ENCODE assay signal across 1 cellular context in the genomic region with DNA sequence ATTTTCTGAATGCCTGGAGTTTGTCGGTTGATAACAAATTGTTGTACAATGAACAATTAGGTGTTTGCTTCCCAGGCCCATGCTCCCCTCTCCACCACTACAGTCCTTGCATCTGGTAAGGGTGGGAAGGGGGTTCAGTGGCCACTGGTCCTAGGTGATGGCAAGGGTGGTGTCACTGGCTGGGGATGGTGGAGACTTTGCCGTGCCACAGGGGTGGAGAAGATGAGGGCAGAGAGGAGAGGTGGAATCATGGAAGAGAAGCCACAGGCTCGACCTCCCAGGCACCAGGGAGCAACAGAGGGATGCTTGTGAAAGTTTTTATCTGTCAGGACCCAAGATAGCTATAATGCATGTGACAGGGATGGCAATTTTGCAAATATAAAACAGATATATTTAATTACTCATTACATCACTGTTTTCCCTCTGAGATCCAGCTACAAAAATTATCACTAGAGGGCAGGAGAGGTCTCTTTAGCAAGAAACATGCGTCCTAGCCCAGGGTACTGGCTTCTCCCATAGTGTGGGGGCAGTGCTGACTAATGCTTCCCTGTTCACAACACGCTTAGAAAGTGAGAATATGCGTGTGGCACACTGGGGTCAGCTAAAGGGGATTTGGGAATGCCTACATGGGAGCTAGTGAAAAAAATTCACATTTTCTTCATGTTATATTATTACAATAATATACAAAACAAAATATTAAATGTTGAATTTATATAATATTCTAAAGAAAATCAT.
TF ChIP-seq lines count a peak whose summit lies in the region.

No MANE protein-coding gene starts in this region.

TF ChIP-seq in K562, 482 proteins besides CTCF, POLR2A, EP300 and RAD21 (continued from another document and continues in another):
- TF ChIP-seq, protein P1, sequence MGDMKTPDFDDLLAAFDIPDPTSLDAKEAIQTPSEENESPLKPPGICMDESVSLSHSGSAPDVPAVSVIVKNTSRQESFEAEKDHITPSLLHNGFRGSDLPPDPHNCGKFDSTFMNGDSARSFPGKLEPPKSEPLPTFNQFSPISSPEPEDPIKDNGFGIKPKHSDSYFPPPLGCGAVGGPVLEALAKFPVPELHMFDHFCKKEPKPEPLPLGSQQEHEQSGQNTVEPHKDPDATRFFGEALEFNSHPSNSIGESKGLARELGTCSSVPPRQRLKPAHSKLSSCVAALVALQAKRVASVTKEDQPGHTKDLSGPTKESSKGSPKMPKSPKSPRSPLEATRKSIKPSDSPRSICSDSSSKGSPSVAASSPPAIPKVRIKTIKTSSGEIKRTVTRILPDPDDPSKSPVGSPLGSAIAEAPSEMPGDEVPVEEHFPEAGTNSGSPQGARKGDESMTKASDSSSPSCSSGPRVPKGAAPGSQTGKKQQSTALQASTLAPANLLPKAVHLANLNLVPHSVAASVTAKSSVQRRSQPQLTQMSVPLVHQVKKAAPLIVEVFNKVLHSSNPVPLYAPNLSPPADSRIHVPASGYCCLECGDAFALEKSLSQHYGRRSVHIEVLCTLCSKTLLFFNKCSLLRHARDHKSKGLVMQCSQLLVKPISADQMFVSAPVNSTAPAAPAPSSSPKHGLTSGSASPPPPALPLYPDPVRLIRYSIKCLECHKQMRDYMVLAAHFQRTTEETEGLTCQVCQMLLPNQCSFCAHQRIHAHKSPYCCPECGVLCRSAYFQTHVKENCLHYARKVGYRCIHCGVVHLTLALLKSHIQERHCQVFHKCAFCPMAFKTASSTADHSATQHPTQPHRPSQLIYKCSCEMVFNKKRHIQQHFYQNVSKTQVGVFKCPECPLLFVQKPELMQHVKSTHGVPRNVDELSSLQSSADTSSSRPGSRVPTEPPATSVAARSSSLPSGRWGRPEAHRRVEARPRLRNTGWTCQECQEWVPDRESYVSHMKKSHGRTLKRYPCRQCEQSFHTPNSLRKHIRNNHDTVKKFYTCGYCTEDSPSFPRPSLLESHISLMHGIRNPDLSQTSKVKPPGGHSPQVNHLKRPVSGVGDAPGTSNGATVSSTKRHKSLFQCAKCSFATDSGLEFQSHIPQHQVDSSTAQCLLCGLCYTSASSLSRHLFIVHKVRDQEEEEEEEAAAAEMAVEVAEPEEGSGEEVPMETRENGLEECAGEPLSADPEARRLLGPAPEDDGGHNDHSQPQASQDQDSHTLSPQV (IDR thresholded peaks at IDR 0.05) = peak; percentile 32; the same call in 1 of the 2 replicates
- TF ChIP-seq WHSC1 (IDR thresholded peaks at IDR 0.05; ENCODE audit: low read length) (no peak), NEUROD1 (IDR thresholded peaks at IDR 0.05; ENCODE audit: borderline replicate concordance, low read depth, low read length, partially characterized antibody) (no peak), HOXB6 (CRISPR knock-in tag; IDR thresholded peaks at IDR 0.05; ENCODE audit: borderline replicate concordance) (no peak), MAFK (IDR thresholded peaks at IDR 0.05; ENCODE audit: low read length) (peak; percentile 54; the same call in 1 of the 2 replicates), ZNF408 (CRISPR knock-in tag; IDR thresholded peaks at IDR 0.05; ENCODE audit: low read depth) (no peak), NR3C1 (CRISPR knock-in tag; IDR thresholded peaks at IDR 0.05) (no peak), EHMT2 (IDR thresholded peaks at IDR 0.05) (no peak), GMEB1 (CRISPR knock-in tag; IDR thresholded peaks at IDR 0.05) (no peak), ATF7 (IDR thresholded peaks at IDR 0.05) (peak; percentile 63; the same call in 1 of the 2 replicates), DDX20 (tag; IDR thresholded peaks at IDR 0.05; ENCODE audit: low read depth) (no peak), RFX7 (CRISPR knock-in tag; IDR thresholded peaks at IDR 0.05) (no peak), ZNF75A (CRISPR knock-in tag; IDR thresholded peaks at IDR 0.05) (no peak), MAFF (IDR thresholded peaks at IDR 0.05; ENCODE audit: low read length) (0 out of 2 replicates have a peak, but pooled peaks have one; percentile 37), LEF1 (IDR thresholded peaks at IDR 0.05) (0 out of 2 replicates have a peak, but pooled peaks have one; percentile 22), NFATC3 (IDR thresholded peaks at IDR 0.05) (no peak), CC2D1A (IDR thresholded peaks at IDR 0.05) (peak; percentile 35; the same call in 1 of the 2 replicates), NFE2 (IDR thresholded peaks at IDR 0.05; ENCODE audit: low read depth) (peak; percentile 82), POLR2H (tag; IDR thresholded peaks at IDR 0.05; ENCODE audit: low read depth) (no peak), EP400 (IDR thresholded peaks at IDR 0.05) (peak; percentile 27; the same call in 1 of the 2 replicates), ASH1L (IDR thresholded peaks at IDR 0.05; ENCODE audit: borderline replicate concordance, low read depth, partially characterized antibody) (no peak), MAX (CRISPR knock-in tag; IDR thresholded peaks at IDR 0.05) (peak; percentile 55), TBP (optimal IDR thresholded peaks at IDR 0.05; ENCODE audit: low read depth, low read length) (no peak), ZNF140 (CRISPR knock-in tag; IDR thresholded peaks at IDR 0.05) (no peak), CEBPB (tag; IDR thresholded peaks at IDR 0.05) (no peak), SMAD1 (IDR thresholded peaks at IDR 0.05; ENCODE audit: low read depth, low read length, partially characterized antibody) (no peak), DPF2 (IDR thresholded peaks at IDR 0.05) (0 out of 2 replicates have a peak, but pooled peaks have one; percentile 27), JUND (IDR thresholded peaks at IDR 0.05; ENCODE audit: borderline replicate concordance, low read depth, low read length) (peak; percentile 76), JUND (tag; IDR thresholded peaks at IDR 0.05; ENCODE audit: borderline replicate concordance, low read depth, low read length) (peak; percentile 37; the same call in 2 of the 3 replicates), ETV5 (CRISPR knock-in tag; IDR thresholded peaks at IDR 0.05; ENCODE audit: low read depth) (0 out of 2 replicates have a peak, but pooled peaks have one; percentile 35), HLTF (IDR thresholded peaks at IDR 0.05) (no peak), ZNF766 (CRISPR knock-in tag; conservative IDR thresholded peaks at IDR 0.05) (no peak), SLC30A9 (CRISPR knock-in tag; IDR thresholded peaks at IDR 0.05) (no peak), CBFA2T2 (conservative IDR thresholded peaks at IDR 0.05) (no peak), ZNF384 (IDR thresholded peaks at IDR 0.05; ENCODE audit: low read depth, low read length) (no peak), SP2 (IDR thresholded peaks at IDR 0.05; ENCODE audit: extremely low read depth, low read depth, low read length, poor library complexity, severe bottlenecking) (no peak), KLF10 (CRISPR knock-in tag; IDR thresholded peaks at IDR 0.05) (no peak), L3MBTL2 (IDR thresholded peaks at IDR 0.05) (peak; percentile 25; the same call in 1 of the 2 replicates)
- TF ChIP-seq, protein P2, sequence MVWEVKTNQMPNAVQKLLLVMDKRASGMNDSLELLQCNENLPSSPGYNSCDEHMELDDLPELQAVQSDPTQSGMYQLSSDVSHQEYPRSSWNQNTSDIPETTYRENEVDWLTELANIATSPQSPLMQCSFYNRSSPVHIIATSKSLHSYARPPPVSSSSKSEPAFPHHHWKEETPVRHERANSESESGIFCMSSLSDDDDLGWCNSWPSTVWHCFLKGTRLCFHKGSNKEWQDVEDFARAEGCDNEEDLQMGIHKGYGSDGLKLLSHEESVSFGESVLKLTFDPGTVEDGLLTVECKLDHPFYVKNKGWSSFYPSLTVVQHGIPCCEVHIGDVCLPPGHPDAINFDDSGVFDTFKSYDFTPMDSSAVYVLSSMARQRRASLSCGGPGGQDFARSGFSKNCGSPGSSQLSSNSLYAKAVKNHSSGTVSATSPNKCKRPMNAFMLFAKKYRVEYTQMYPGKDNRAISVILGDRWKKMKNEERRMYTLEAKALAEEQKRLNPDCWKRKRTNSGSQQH (CRISPR knock-in tag; IDR thresholded peaks at IDR 0.05) = no peak
- TF ChIP-seq, protein P3, sequence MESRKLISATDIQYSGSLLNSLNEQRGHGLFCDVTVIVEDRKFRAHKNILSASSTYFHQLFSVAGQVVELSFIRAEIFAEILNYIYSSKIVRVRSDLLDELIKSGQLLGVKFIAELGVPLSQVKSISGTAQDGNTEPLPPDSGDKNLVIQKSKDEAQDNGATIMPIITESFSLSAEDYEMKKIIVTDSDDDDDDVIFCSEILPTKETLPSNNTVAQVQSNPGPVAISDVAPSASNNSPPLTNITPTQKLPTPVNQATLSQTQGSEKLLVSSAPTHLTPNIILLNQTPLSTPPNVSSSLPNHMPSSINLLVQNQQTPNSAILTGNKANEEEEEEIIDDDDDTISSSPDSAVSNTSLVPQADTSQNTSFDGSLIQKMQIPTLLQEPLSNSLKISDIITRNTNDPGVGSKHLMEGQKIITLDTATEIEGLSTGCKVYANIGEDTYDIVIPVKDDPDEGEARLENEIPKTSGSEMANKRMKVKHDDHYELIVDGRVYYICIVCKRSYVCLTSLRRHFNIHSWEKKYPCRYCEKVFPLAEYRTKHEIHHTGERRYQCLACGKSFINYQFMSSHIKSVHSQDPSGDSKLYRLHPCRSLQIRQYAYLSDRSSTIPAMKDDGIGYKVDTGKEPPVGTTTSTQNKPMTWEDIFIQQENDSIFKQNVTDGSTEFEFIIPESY (CRISPR knock-in tag; IDR thresholded peaks at IDR 0.05) = peak; percentile 24; the same call in 1 of the 2 replicates
- TF ChIP-seq, protein P4, sequence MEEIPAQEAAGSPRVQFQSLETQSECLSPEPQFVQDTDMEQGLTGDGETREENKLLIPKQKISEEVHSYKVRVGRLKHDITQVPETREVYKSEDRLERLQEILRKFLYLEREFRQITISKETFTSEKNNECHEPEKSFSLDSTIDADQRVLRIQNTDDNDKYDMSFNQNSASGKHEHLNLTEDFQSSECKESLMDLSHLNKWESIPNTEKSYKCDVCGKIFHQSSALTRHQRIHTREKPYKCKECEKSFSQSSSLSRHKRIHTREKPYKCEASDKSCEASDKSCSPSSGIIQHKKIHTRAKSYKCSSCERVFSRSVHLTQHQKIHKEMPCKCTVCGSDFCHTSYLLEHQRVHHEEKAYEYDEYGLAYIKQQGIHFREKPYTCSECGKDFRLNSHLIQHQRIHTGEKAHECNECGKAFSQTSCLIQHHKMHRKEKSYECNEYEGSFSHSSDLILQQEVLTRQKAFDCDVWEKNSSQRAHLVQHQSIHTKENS (CRISPR knock-in tag; IDR thresholded peaks at IDR 0.05) = no peak
- TF ChIP-seq, protein P5, sequence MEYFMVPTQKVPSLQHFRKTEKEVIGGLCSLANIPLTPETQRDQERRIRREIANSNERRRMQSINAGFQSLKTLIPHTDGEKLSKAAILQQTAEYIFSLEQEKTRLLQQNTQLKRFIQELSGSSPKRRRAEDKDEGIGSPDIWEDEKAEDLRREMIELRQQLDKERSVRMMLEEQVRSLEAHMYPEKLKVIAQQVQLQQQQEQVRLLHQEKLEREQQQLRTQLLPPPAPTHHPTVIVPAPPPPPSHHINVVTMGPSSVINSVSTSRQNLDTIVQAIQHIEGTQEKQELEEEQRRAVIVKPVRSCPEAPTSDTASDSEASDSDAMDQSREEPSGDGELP (CRISPR knock-in tag; IDR thresholded peaks at IDR 0.05; ENCODE audit: borderline replicate concordance) = no peak
- TF ChIP-seq, protein P6, sequence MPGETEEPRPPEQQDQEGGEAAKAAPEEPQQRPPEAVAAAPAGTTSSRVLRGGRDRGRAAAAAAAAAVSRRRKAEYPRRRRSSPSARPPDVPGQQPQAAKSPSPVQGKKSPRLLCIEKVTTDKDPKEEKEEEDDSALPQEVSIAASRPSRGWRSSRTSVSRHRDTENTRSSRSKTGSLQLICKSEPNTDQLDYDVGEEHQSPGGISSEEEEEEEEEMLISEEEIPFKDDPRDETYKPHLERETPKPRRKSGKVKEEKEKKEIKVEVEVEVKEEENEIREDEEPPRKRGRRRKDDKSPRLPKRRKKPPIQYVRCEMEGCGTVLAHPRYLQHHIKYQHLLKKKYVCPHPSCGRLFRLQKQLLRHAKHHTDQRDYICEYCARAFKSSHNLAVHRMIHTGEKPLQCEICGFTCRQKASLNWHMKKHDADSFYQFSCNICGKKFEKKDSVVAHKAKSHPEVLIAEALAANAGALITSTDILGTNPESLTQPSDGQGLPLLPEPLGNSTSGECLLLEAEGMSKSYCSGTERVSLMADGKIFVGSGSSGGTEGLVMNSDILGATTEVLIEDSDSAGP (CRISPR knock-in tag; IDR thresholded peaks at IDR 0.05) = no peak
- TF ChIP-seq, protein P7, sequence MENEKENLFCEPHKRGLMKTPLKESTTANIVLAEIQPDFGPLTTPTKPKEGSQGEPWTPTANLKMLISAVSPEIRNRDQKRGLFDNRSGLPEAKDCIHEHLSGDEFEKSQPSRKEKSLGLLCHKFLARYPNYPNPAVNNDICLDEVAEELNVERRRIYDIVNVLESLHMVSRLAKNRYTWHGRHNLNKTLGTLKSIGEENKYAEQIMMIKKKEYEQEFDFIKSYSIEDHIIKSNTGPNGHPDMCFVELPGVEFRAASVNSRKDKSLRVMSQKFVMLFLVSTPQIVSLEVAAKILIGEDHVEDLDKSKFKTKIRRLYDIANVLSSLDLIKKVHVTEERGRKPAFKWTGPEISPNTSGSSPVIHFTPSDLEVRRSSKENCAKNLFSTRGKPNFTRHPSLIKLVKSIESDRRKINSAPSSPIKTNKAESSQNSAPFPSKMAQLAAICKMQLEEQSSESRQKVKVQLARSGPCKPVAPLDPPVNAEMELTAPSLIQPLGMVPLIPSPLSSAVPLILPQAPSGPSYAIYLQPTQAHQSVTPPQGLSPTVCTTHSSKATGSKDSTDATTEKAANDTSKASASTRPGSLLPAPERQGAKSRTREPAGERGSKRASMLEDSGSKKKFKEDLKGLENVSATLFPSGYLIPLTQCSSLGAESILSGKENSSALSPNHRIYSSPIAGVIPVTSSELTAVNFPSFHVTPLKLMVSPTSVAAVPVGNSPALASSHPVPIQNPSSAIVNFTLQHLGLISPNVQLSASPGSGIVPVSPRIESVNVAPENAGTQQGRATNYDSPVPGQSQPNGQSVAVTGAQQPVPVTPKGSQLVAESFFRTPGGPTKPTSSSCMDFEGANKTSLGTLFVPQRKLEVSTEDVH (IDR thresholded peaks at IDR 0.05; ENCODE audit: low read depth, partially characterized antibody) = no peak
